ENCODE assay signal across 15 cellular contexts in genomic region chr5:151657105-151657504, GRCh38. TPM values are rescaled to one million over a fixed set of nuclear protein-coding genes. Genes with fewer than 3 reads are reported as not detected.
DNase-seq lines count a peak whose midpoint lies in the region; ATAC-seq and TF ChIP-seq lines count a peak whose summit lies in the region.
"Had no signal": no experiment of that assay in that cellular context is flagged by ENCODE, and none has a peak within 500 bp of the region (broad histone marks: within the 10 kb centered on the region; RNA-seq: fewer than 3 reads in every experiment).

No MANE protein-coding gene starts in this region.

- H3K4me1 ChIP-seq in IMR-90 (ENCODE audit: control insufficient read depth, insufficient read depth, low read length) (peaks cover 13% of the 10 kb centered on the region), right lobe of liver (peaks cover 0 to 7% (median 0%) of the 10 kb centered on the region in 4 donors)

- H2AFZ ChIP-seq in IMR-90 (replicated peaks; ENCODE audit: low read length, poor library complexity): no peak overlapping the region

- H3K27me3 ChIP-seq in IMR-90 (ENCODE audit: control insufficient read depth, insufficient read depth, low read length) (no peaks in the 10 kb centered on the region), right lobe of liver (no peaks in the 10 kb centered on the region)

- peak overlapping the region; percentile 44; the same call in 1 of the 3 replicates for H2BK15ac ChIP-seq in IMR-90 (ENCODE audit: low read depth, low read length)

- no TSS peak for BruUV-seq in IMR-90 (replicated peaks; lab: Mats Ljungman, UMichigan)

- no peaks in the 10 kb centered on the region for H3K9me3 Mint-ChIP-seq in dendritic cell treated with granulocyte-macrophage colony-stimulating factor and Interleukin-4, amounts not matched to agents 40 ng/mL and 50 ng/mL, for 4 days
- H3K9me3 Mint-ChIP-seq in nephron: no peaks in the 10 kb centered on the region
- H3K9me3 Mint-ChIP-seq: CD4-positive, alpha-beta memory T cell; H9 had no signal

- TF ChIP-seq RAD21 in IMR-90 (IDR thresholded peaks at IDR 0.05; ENCODE audit: low read length): no peak

- peaks cover 0 to 6% of the 10 kb centered on the region in 2 experiments; a peak in 3 of 4 replicates for H3K79me1 ChIP-seq in IMR-90 (ENCODE audit: low read depth in 1 of 2, low read length in 2 of 2)

- H3K27ac ChIP-seq in IMR-90 (ENCODE audit: insufficient read depth, low read length): no peak overlapping the region
- H3K27ac ChIP-seq in right lobe of liver: no peak overlapping the region
- H3K27ac ChIP-seq: C4-2B had no signal

- H3K27ac Mint-ChIP-seq in dendritic cell treated with granulocyte-macrophage colony-stimulating factor and Interleukin-4, amounts not matched to agents 40 ng/mL and 50 ng/mL, for 4 days: peak overlapping the region; percentile 4
- peak overlapping the region in 2 of 3 experiments; percentile 8 to 48 for H3K27ac Mint-ChIP-seq in nephron
- H3K27ac Mint-ChIP-seq: B cell; CD4-positive, alpha-beta memory T cell; H9 had no signal

- DNase-seq in IMR-90 (no peak), right lobe of liver (peak in 1 of 3 donors; percentile 56), LoVo (ENCODE audit: low spot score) (no peak), NCI-H446 (lab: John Stamatoyannopoulos, UW) (no peak), T-helper 9 cell (no peak)
- DNase-seq: CD4-positive, alpha-beta memory T cell; DMS153; DMS79 treated with DMSO at 0.1 percent for 48 hours; EL; GOT3; H9 had no signal

- intact Hi-C loops in IMR-90 (cut with micrococcal nuclease) (no loop called here), right lobe of liver (cut with DNase I) (loop anchor here in 1 of 2 donors (10.0 kb wide), 1 partner anchor 88 kb away; no protein-coding TSS in a partner anchor)
- intact Hi-C loops in dendritic cell treated with granulocyte-macrophage colony-stimulating factor and Interleukin-4, amounts not matched to agents 40 ng/mL and 50 ng/mL, for 4 days (cut with micrococcal nuclease): no loop called here

- no peak overlapping the region for H3K23ac ChIP-seq in IMR-90 (ENCODE audit: low read depth, low read length)

- H3K4me3 Mint-ChIP-seq in dendritic cell treated with granulocyte-macrophage colony-stimulating factor and Interleukin-4, amounts not matched to agents 40 ng/mL and 50 ng/mL, for 4 days: no peak overlapping the region
- H3K4me3 Mint-ChIP-seq in nephron: no peak overlapping the region
- H3K4me3 Mint-ChIP-seq: B cell; CD4-positive, alpha-beta memory T cell; H9 had no signal

- H3K18ac ChIP-seq in IMR-90 (ENCODE audit: low read depth, low read length): no peak overlapping the region

- no peak overlapping the region for H3K56ac ChIP-seq in IMR-90 (ENCODE audit: extremely low read depth, insufficient read depth, low read length)

- no peak overlapping the region for H4K5ac ChIP-seq in IMR-90 (ENCODE audit: low read depth, low read length)

- H3K4ac ChIP-seq in IMR-90 (ENCODE audit: low read depth, low read length): peak overlapping the region; percentile 15; the same call in 1 of the 2 replicates

- TF ChIP-seq POLR2A in IMR-90 (IDR thresholded peaks at IDR 0.05; ENCODE audit: low read depth, low read length) (no peak), right lobe of liver (IDR thresholded peaks at IDR 0.05) (no peak)

- H2AK9ac ChIP-seq in IMR-90 (replicated peaks; ENCODE audit: low read depth, low read length, poor library complexity): no peak overlapping the region

- H3K4me1 Mint-ChIP-seq in dendritic cell treated with granulocyte-macrophage colony-stimulating factor and Interleukin-4, amounts not matched to agents 40 ng/mL and 50 ng/mL, for 4 days (ENCODE audit: low read depth): peaks cover 7% of the 10 kb centered on the region
- peaks cover 26% of the 10 kb centered on the region for H3K4me1 Mint-ChIP-seq in nephron

- ATAC-seq in IMR-90 (ENCODE audit: low read depth): no peak
- ATAC-seq in right lobe of liver: peak; percentile 67 to 86 (median 76)

- 0 out of 2 replicates have a peak, but pooled peaks cover 8% of the 10 kb centered on the region for H3K9me1 ChIP-seq in IMR-90 (ENCODE audit: insufficient read depth, low read length)

- no peak overlapping the region for H3K4me2 ChIP-seq in IMR-90 (ENCODE audit: low read depth, low read length)

- POLR2A ChIA-PET in IMR-90 (lab: Charles Lee; ENCODE audit: unreplicated experiment): interaction anchor here (1.8 kb wide), 1 partner anchor 84 kb away, joined by 8 read pairs; no protein-coding TSS in a partner anchor

- H3K36me3 Mint-ChIP-seq in dendritic cell treated with granulocyte-macrophage colony-stimulating factor and Interleukin-4, amounts not matched to agents 40 ng/mL and 50 ng/mL, for 4 days (ENCODE audit: low read depth): no peaks in the 10 kb centered on the region
- H3K36me3 Mint-ChIP-seq in nephron (ENCODE audit: low read depth): peaks cover 8% of the 10 kb centered on the region
- H3K36me3 Mint-ChIP-seq: CD4-positive, alpha-beta memory T cell had no signal

- H2BK5ac ChIP-seq in IMR-90 (ENCODE audit: low read depth, low read length, poor library complexity, severe bottlenecking): no peak overlapping the region

- H3K9me3 ChIP-seq in IMR-90 (ENCODE audit: control insufficient read depth, insufficient read depth, low read length) (no peaks in the 10 kb centered on the region), right lobe of liver (no peaks in the 10 kb centered on the region)

- no peaks in the 10 kb centered on the region for H3K27me3 Mint-ChIP-seq in dendritic cell treated with granulocyte-macrophage colony-stimulating factor and Interleukin-4, amounts not matched to agents 40 ng/mL and 50 ng/mL, for 4 days
- no peaks in the 10 kb centered on the region for H3K27me3 Mint-ChIP-seq in nephron (ENCODE audit: low read depth)

- peaks cover 12% of the 10 kb centered on the region; the same call in 1 of the 2 replicates for H4K20me1 ChIP-seq in IMR-90 (ENCODE audit: insufficient read depth, low read length)

- no peak overlapping the region for H3K4me3 ChIP-seq in IMR-90 (ENCODE audit: insufficient read depth, low read depth, low read length)
- H3K4me3 ChIP-seq in right lobe of liver: no peak overlapping the region

- 100% methylated on average over 1 of the region's 1 CpG; no CpG with 5 or more reads in 1 of the 2 experiments for WGBS in IMR-90 (ENCODE audit: extremely low coverage in 2 of 2, insufficient read length in 1 of 2), 2 experiments
- 43% methylated on average over 1 of the region's 1 CpG for WGBS in right lobe of liver (ENCODE audit: insufficient coverage, low coverage, low lambda C conversion rate, missing lambda C conversion rate)

- H3K9ac ChIP-seq in IMR-90 (ENCODE audit: low read depth, low read length): no peak overlapping the region

- TF ChIP-seq CTCF in IMR-90 (conservative IDR thresholded peaks at IDR 0.05; ENCODE audit: low read depth, low read length): no peak
- TF ChIP-seq CTCF in right lobe of liver (IDR thresholded peaks at IDR 0.05): no peak
- TF ChIP-seq CTCF in nephron (IDR thresholded peaks at IDR 0.05; ENCODE audit: unreplicated experiment in 3 of 3): no peak

- H4K8ac ChIP-seq in IMR-90 (ENCODE audit: low read depth in 2 of 2, low read length in 2 of 2): no peak overlapping the region

- in situ Hi-C loops in IMR-90 (cut with MboI; ENCODE audit: low sequenced_read_pairs): no loop called here

- peaks cover 8% of the 10 kb centered on the region; the same call in 1 of the 2 replicates for H3K36me3 ChIP-seq in IMR-90 (ENCODE audit: control insufficient read depth, insufficient read depth, low read length)
- H3K36me3 ChIP-seq in right lobe of liver: no peaks in the 10 kb centered on the region

- peak overlapping the region; percentile 62; the same call in 1 of the 2 replicates for H2BK20ac ChIP-seq in IMR-90 (ENCODE audit: low read depth, low read length)

- CTCF ChIA-PET in IMR-90 (lab: Yijun Ruan, JAX): interaction anchor here (3.4 kb wide), 1 partner anchor 83 kb away, joined by 55 read pairs; no protein-coding TSS in a partner anchor

- peak overlapping the region; percentile 23; the same call in 1 of the 2 replicates for H4K91ac ChIP-seq in IMR-90 (ENCODE audit: insufficient read depth, low read depth, low read length)

- no peak overlapping the region for H3K14ac ChIP-seq in IMR-90 (replicated peaks; ENCODE audit: low read depth, low read length)

- 0 out of 2 replicates have a peak overlapping the region, but pooled peaks have one; percentile 25 for H2AK5ac ChIP-seq in IMR-90 (ENCODE audit: low read depth, low read length)

- dilution Hi-C loops in IMR-90 (cut with HindIII; ENCODE audit: low sequenced_read_pairs, unreplicated experiment): no loop called here

- H2BK120ac ChIP-seq in IMR-90 (ENCODE audit: low read depth, low read length): peak overlapping the region; percentile 71

TF ChIP-seq in IMR-90, 13 proteins besides CTCF, POLR2A, EP300 and RAD21:
- TF ChIP-seq RFX5 (IDR thresholded peaks at IDR 0.05; ENCODE audit: low read depth, low read length) (no peak), RCOR1 (IDR thresholded peaks at IDR 0.05; ENCODE audit: insufficient replicate concordance, low read length) (no peak), MXI1 (IDR thresholded peaks at IDR 0.05; ENCODE audit: borderline replicate concordance, low read depth, low read length) (no peak), BHLHE40 (IDR thresholded peaks at IDR 0.05; ENCODE audit: low read depth, low read length) (no peak), CEBPB (IDR thresholded peaks at IDR 0.05; ENCODE audit: low read depth, low read length) (no peak)

RNA-seq across cellular contexts. Expression of gene SPARC, which starts 29.6 kb away (rescaled TPM):
- total RNA-seq in IMR-90 (2012; rRNA removed): 1,186 and 1,450 TPM in 2 replicates
- 4,692 and 5,281 TPM in 2 replicates for polyA plus RNA-seq in IMR-90 (2012; rRNA removed)
- polyA plus RNA-seq in IMR-90 (2012; cell fraction: cytosol; rRNA removed): 1,755 and 1,772 TPM in 2 replicates
- polyA plus RNA-seq in IMR-90 (2012; cell fraction: nucleus; rRNA removed; ENCODE audit: low replicate concordance): 949 and 1,641 TPM in 2 replicates
- total RNA-seq in right lobe of liver: 100 to 1,000 TPM in 4 of 6 experiments, 10 to 100 TPM in 2; 62.2 to 277 (median 109) TPM
- total RNA-seq: B cell had no signal
